Comparison of ENCODE assay signal across 27 cellular contexts in genomic region chr11:57287884-57288283, GRCh38. TPM values are rescaled to one million over a fixed set of nuclear protein-coding genes. Genes with fewer than 3 reads are reported as not detected.
"Had no signal": no experiment of that assay in that cellular context is flagged by ENCODE, and none has a peak within 500 bp of the region (broad histone marks: within the 10 kb centered on the region; RNA-seq: fewer than 3 reads in every experiment).

No MANE protein-coding gene starts in this region.

- H3K9me3 Mint-ChIP-seq: activated naive CD8-positive, alpha-beta T cell treated with anti-CD3 and anti-CD28 coated beads, Interleukin-2, amount 10 ng/mL, durations not matched to agents 7 days and 5 days; activated T-cell treated with anti-CD3 and anti-CD28 coated beads, Interleukin-2, amount 50 U/mL, for 4 hours; nephron had no signal

- H3K36me3 ChIP-seq: left ventricle myocardium inferior, sigmoid colon, transverse colon, uterus had no signal

- H3K9me3 ChIP-seq: left ventricle myocardium inferior, sigmoid colon, transverse colon, uterus had no signal

- H3K4me3 ChIP-seq: left ventricle myocardium inferior, sigmoid colon, smooth muscle cell, transverse colon, uterus had no signal

- DNase-seq: activated CD4-positive, alpha-beta T cell treated with anti-CD3 and anti-CD28 coated beads for 4 hours; activated CD4-positive, alpha-beta T cell treated with anti-CD3 and anti-CD28 coated beads, Interleukin-2, amount 50 U/mL, for 48 hours; activated CD4-positive, CD25-positive, alpha-beta regulatory T cell; activated CD8-positive, alpha-beta memory T cell treated with anti-CD3 and anti-CD28 coated beads, Interleukin-2, amount 50 U/mL, for 48 hours; activated naive CD4-positive, alpha-beta T cell treated with Interleukin-2 at 50 U/mL for 16 hours; activated naive CD8-positive, alpha-beta T cell treated with anti-CD3 and anti-CD28 coated beads, Interleukin-2, amount 10 ng/mL, durations not matched to agents 7 days and 5 days; activated T-cell treated with anti-CD3 and anti-CD28 coated beads, Interleukin-2, amount 50 U/mL, for 4 hours; amniotic stem cell; cerebellar nuclear complex; cortex of kidney; endodermal cell; left ventricle myocardium inferior; nucleus accumbens; retina; sigmoid colon; stimulated activated CD4-positive, alpha-beta T cell treated with anti-CD3 and anti-CD28 coated beads, Interleukin-15, amount 100 ng/mL, for 24 hours; stimulated activated naive B cell treated with anti-CD40 and anti-IgM and Interleukin-4, amounts not matched to agents 10 μg/mL and 1 μg/mL and 100 μg/mL, for 72 hours; T-helper 17 cell; transverse colon; uterus had no signal

- H3K4me1 Mint-ChIP-seq: stimulated activated naive B cell treated with anti-CD40 and anti-IgM and Interleukin-4, amounts not matched to agents 10 μg/mL and 1 μg/mL and 100 μg/mL, for 72 hours; T-helper 17 cell had no signal

- H3K4me1 ChIP-seq: uterus had no signal

- H3K27me3 Mint-ChIP-seq: progenitor cell of endocrine pancreas had no signal

- H3K27ac Mint-ChIP-seq: activated naive CD8-positive, alpha-beta T cell treated with anti-CD3 and anti-CD28 coated beads, Interleukin-2, amount 10 ng/mL, durations not matched to agents 7 days and 5 days; endodermal cell; progenitor cell of endocrine pancreas; stimulated activated naive B cell treated with anti-CD40 and anti-IgM and Interleukin-4, amounts not matched to agents 10 μg/mL and 1 μg/mL and 100 μg/mL, for 72 hours; T-helper 17 cell had no signal

- H3K27me3 ChIP-seq: sigmoid colon, transverse colon, uterus had no signal

- H3K36me3 Mint-ChIP-seq: activated naive CD8-positive, alpha-beta T cell treated with anti-CD3 and anti-CD28 coated beads, Interleukin-2, amount 10 ng/mL, durations not matched to agents 7 days and 5 days; stimulated activated naive B cell treated with anti-CD40 and anti-IgM and Interleukin-4, amounts not matched to agents 10 μg/mL and 1 μg/mL and 100 μg/mL, for 72 hours had no signal

- H3K4me3 Mint-ChIP-seq: activated naive CD8-positive, alpha-beta T cell treated with anti-CD3 and anti-CD28 coated beads, Interleukin-2, amount 10 ng/mL, durations not matched to agents 7 days and 5 days; activated T-cell treated with anti-CD3 and anti-CD28 coated beads, Interleukin-2, amount 50 U/mL, for 4 hours; endodermal cell; nephron; stimulated activated naive B cell treated with anti-CD40 and anti-IgM and Interleukin-4, amounts not matched to agents 10 μg/mL and 1 μg/mL and 100 μg/mL, for 72 hours; T-helper 17 cell had no signal

- H3K27ac ChIP-seq: left ventricle myocardium inferior, sigmoid colon, uterus had no signal

- ATAC-seq: stimulated activated naive B cell treated with anti-CD40 and anti-IgM and Interleukin-4, amounts not matched to agents 10 μg/mL and 1 μg/mL and 100 μg/mL, for 72 hours; T-helper 17 cell had no signal

RNA-seq across cellular contexts. Expression of gene P2RX3, which starts 50.3 kb away (rescaled TPM):
- total RNA-seq: activated CD8-positive, alpha-beta memory T cell treated with anti-CD3 and anti-CD28 coated beads for 36 hours; activated naive CD8-positive, alpha-beta T cell treated with anti-CD3 and anti-CD28 coated beads, Interleukin-2, amount 10 ng/mL, durations not matched to agents 7 days and 5 days; activated T-cell treated with anti-CD3 and anti-CD28 coated beads, Interleukin-2, amount 50 U/mL, for 4 hours; endodermal cell; epithelial cell of proximal tubule; fibroblast of villous mesenchyme; progenitor cell of endocrine pancreas; smooth muscle cell; T-helper 17 cell; temporal lobe; transverse colon had no signal

RNA-seq across cellular contexts. Expression of gene APLNR, which starts 50.8 kb away (rescaled TPM):
- total RNA-seq: activated CD8-positive, alpha-beta memory T cell treated with anti-CD3 and anti-CD28 coated beads for 36 hours; activated naive CD8-positive, alpha-beta T cell treated with anti-CD3 and anti-CD28 coated beads, Interleukin-2, amount 10 ng/mL, durations not matched to agents 7 days and 5 days; activated T-cell treated with anti-CD3 and anti-CD28 coated beads, Interleukin-2, amount 50 U/mL, for 4 hours; epithelial cell of proximal tubule; fibroblast of villous mesenchyme; T-helper 17 cell had no signal
